ENCODE assay signal across 1 cellular context in the genomic region with DNA sequence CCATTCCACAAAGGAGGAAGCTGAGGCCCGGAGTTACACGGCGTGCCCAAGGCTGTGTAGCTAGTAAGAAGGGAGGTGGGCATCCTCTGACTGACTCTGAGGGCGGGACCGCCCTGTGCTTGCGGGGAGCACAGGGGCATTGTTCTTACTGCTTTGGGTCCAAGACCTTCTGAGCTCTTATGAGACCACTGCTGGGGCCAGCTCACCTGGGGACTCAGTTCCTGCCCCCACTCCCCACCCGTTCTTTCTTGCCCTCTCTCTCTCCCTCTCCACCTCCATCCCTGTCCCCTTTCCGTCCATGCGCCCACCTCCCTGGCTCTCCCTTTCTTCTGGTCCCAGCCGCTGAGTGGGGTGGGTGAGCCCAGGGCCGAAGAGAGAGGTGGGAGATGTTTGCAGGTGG.
TF ChIP-seq lines count a peak whose summit lies in the region.

No MANE protein-coding gene starts in this region.

TF ChIP-seq in HepG2, 621 proteins besides CTCF, POLR2A, EP300 and RAD21:
- TF ChIP-seq ZNF274 (CRISPR knock-in tag; IDR thresholded peaks at IDR 0.05) = 0 out of 2 replicates have a peak, but pooled peaks have one; percentile 51
- 0 out of 2 replicates have a peak, but pooled peaks have one; percentile 32 for TF ChIP-seq PCBP1 (IDR thresholded peaks at IDR 0.05; ENCODE audit: borderline replicate concordance, low read depth, low read length)
- TF ChIP-seq, protein P1, sequence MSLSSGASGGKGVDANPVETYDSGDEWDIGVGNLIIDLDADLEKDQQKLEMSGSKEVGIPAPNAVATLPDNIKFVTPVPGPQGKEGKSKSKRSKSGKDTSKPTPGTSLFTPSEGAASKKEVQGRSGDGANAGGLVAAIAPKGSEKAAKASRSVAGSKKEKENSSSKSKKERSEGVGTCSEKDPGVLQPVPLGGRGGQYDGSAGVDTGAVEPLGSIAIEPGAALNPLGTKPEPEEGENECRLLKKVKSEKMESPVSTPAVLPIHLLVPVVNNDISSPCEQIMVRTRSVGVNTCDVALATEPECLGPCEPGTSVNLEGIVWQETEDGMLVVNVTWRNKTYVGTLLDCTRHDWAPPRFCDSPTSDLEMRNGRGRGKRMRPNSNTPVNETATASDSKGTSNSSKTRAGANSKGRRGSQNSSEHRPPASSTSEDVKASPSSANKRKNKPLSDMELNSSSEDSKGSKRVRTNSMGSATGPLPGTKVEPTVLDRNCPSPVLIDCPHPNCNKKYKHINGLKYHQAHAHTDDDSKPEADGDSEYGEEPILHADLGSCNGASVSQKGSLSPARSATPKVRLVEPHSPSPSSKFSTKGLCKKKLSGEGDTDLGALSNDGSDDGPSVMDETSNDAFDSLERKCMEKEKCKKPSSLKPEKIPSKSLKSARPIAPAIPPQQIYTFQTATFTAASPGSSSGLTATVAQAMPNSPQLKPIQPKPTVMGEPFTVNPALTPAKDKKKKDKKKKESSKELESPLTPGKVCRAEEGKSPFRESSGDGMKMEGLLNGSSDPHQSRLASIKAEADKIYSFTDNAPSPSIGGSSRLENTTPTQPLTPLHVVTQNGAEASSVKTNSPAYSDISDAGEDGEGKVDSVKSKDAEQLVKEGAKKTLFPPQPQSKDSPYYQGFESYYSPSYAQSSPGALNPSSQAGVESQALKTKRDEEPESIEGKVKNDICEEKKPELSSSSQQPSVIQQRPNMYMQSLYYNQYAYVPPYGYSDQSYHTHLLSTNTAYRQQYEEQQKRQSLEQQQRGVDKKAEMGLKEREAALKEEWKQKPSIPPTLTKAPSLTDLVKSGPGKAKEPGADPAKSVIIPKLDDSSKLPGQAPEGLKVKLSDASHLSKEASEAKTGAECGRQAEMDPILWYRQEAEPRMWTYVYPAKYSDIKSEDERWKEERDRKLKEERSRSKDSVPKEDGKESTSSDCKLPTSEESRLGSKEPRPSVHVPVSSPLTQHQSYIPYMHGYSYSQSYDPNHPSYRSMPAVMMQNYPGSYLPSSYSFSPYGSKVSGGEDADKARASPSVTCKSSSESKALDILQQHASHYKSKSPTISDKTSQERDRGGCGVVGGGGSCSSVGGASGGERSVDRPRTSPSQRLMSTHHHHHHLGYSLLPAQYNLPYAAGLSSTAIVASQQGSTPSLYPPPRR (CRISPR knock-in tag; IDR thresholded peaks at IDR 0.05; ENCODE audit: borderline replicate concordance) = no peak
- no peak for TF ChIP-seq GATA4 (IDR thresholded peaks at IDR 0.05; ENCODE audit: borderline replicate concordance, low read depth)
- TF ChIP-seq, protein P2, sequence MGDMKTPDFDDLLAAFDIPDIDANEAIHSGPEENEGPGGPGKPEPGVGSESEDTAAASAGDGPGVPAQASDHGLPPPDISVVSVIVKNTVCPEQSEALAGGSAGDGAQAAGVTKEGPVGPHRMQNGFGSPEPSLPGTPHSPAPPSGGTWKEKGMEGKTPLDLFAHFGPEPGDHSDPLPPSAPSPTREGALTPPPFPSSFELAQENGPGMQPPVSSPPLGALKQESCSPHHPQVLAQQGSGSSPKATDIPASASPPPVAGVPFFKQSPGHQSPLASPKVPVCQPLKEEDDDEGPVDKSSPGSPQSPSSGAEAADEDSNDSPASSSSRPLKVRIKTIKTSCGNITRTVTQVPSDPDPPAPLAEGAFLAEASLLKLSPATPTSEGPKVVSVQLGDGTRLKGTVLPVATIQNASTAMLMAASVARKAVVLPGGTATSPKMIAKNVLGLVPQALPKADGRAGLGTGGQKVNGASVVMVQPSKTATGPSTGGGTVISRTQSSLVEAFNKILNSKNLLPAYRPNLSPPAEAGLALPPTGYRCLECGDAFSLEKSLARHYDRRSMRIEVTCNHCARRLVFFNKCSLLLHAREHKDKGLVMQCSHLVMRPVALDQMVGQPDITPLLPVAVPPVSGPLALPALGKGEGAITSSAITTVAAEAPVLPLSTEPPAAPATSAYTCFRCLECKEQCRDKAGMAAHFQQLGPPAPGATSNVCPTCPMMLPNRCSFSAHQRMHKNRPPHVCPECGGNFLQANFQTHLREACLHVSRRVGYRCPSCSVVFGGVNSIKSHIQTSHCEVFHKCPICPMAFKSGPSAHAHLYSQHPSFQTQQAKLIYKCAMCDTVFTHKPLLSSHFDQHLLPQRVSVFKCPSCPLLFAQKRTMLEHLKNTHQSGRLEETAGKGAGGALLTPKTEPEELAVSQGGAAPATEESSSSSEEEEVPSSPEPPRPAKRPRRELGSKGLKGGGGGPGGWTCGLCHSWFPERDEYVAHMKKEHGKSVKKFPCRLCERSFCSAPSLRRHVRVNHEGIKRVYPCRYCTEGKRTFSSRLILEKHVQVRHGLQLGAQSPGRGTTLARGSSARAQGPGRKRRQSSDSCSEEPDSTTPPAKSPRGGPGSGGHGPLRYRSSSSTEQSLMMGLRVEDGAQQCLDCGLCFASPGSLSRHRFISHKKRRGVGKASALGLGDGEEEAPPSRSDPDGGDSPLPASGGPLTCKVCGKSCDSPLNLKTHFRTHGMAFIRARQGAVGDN (CRISPR knock-in tag; IDR thresholded peaks at IDR 0.05) = peak; percentile 19
- no peak for TF ChIP-seq ZNF484 (CRISPR knock-in tag; IDR thresholded peaks at IDR 0.05; ENCODE audit: borderline replicate concordance, low read depth)
